In the genomic region with DNA sequence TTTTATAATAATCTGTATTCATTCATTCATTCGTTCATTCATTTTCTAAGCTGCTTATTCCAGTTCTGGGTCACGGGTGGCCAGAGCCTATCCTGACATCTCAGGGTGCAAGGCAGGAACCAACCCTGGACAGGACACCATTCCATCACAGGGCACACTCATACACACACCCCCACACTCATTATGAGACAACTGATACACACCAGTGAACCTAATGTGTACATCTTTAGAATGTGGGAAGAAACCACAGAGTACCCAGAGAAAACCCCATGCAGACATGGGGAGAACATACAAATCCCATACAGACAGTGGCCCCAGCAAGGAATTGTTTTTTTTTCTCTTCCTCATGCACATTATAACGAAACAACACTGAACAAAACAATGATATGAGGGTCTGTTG, we compare ENCODE assay signal across 1 cellular context.
TF ChIP-seq lines count a peak whose summit lies in the region.

No MANE protein-coding gene starts in this region.

TF ChIP-seq in GM12878, 131 proteins besides CTCF, POLR2A, EP300 and RAD21 (continued from another document):
- TF ChIP-seq BHLHE40 (IDR thresholded peaks at IDR 0.05; ENCODE audit: borderline replicate concordance in 1 of 2, low read depth in 2 of 2, low read length in 1 of 2) (no peak), FOXM1 (IDR thresholded peaks at IDR 0.05; ENCODE audit: low read depth, low read length) (no peak), HDAC6 (IDR thresholded peaks at IDR 0.05; ENCODE audit: unreplicated experiment) (no peak), FOS (IDR thresholded peaks at IDR 0.05; ENCODE audit: borderline replicate concordance, extremely low read depth, insufficient read length) (no peak), CREM (IDR thresholded peaks at IDR 0.05; ENCODE audit: low read depth) (no peak), MTA2 (IDR thresholded peaks at IDR 0.05; ENCODE audit: low read depth) (peak; percentile 24; the same call in 1 of the 2 replicates), RUNX3 (IDR thresholded peaks at IDR 0.05; ENCODE audit: low read length) (peak; percentile 90), RAD51 (IDR thresholded peaks at IDR 0.05) (no peak), SRF (IDR thresholded peaks at IDR 0.05; ENCODE audit: low read depth in 2 of 2, low read length in 2 of 2) (no peak), CBX5 (IDR thresholded peaks at IDR 0.05; ENCODE audit: low read depth) (no peak), SPI1 (IDR thresholded peaks at IDR 0.05; ENCODE audit: borderline replicate concordance, insufficient read depth, low read depth, low read length) (no peak), KDM1A (IDR thresholded peaks at IDR 0.05; ENCODE audit: borderline replicate concordance) (no peak), PAX5 (IDR thresholded peaks at IDR 0.05; ENCODE audit: borderline replicate concordance, low read depth, low read length) (peak; percentile 15; the same call in 1 of the 2 replicates), CHD4 (IDR thresholded peaks at IDR 0.05) (no peak), ZBED1 (IDR thresholded peaks at IDR 0.05; ENCODE audit: borderline replicate concordance) (no peak), TARDBP (IDR thresholded peaks at IDR 0.05; ENCODE audit: borderline replicate concordance) (no peak), SP1 (IDR thresholded peaks at IDR 0.05; ENCODE audit: low read depth, low read length) (no peak), IKZF2 (IDR thresholded peaks at IDR 0.05) (peak in 1 of 2 experiments; percentile 15; a peak in 1 of 4 replicates), YBX1 (IDR thresholded peaks at IDR 0.05) (no peak), SMC3 (IDR thresholded peaks at IDR 0.05; ENCODE audit: borderline replicate concordance, low read length) (no peak), CBFB (IDR thresholded peaks at IDR 0.05; ENCODE audit: low read depth) (0 out of 2 replicates have a peak, but pooled peaks have one; percentile 35), BRCA1 (IDR thresholded peaks at IDR 0.05; ENCODE audit: low read depth, low read length) (no peak), RCOR1 (conservative IDR thresholded peaks at IDR 0.05; ENCODE audit: low read depth, low read length) (no peak), CEBPB (IDR thresholded peaks at IDR 0.05; ENCODE audit: borderline replicate concordance in 1 of 2, low read depth in 2 of 2, low read length in 2 of 2) (no peak), ETV6 (conservative IDR thresholded peaks at IDR 0.05 in 1 of 2, IDR thresholded peaks at IDR 0.05 in 1 of 2; ENCODE audit: borderline replicate concordance in 1 of 2, low read depth in 1 of 2) (no peak), JUND (IDR thresholded peaks at IDR 0.05; ENCODE audit: low read depth, low read length) (no peak), EED (IDR thresholded peaks at IDR 0.05; ENCODE audit: low read depth) (peak; percentile 79), SUPT20H (IDR thresholded peaks at IDR 0.05; ENCODE audit: borderline replicate concordance, control insufficient read depth, low read depth, low read length) (no peak), TCF7 (IDR thresholded peaks at IDR 0.05; ENCODE audit: borderline replicate concordance) (no peak)
- TF ChIP-seq, protein P1, sequence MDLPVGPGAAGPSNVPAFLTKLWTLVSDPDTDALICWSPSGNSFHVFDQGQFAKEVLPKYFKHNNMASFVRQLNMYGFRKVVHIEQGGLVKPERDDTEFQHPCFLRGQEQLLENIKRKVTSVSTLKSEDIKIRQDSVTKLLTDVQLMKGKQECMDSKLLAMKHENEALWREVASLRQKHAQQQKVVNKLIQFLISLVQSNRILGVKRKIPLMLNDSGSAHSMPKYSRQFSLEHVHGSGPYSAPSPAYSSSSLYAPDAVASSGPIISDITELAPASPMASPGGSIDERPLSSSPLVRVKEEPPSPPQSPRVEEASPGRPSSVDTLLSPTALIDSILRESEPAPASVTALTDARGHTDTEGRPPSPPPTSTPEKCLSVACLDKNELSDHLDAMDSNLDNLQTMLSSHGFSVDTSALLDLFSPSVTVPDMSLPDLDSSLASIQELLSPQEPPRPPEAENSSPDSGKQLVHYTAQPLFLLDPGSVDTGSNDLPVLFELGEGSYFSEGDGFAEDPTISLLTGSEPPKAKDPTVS (IDR thresholded peaks at IDR 0.05; ENCODE audit: low read depth, low read length), result no peak
- TF ChIP-seq, protein P2, sequence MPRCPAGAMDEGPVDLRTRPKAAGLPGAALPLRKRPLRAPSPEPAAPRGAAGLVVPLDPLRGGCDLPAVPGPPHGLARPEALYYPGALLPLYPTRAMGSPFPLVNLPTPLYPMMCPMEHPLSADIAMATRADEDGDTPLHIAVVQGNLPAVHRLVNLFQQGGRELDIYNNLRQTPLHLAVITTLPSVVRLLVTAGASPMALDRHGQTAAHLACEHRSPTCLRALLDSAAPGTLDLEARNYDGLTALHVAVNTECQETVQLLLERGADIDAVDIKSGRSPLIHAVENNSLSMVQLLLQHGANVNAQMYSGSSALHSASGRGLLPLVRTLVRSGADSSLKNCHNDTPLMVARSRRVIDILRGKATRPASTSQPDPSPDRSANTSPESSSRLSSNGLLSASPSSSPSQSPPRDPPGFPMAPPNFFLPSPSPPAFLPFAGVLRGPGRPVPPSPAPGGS (IDR thresholded peaks at IDR 0.05; ENCODE audit: borderline replicate concordance, insufficient read depth, low read depth, low read length, poor library complexity, severe bottlenecking), result peak; percentile 61
- TF ChIP-seq, protein P3, sequence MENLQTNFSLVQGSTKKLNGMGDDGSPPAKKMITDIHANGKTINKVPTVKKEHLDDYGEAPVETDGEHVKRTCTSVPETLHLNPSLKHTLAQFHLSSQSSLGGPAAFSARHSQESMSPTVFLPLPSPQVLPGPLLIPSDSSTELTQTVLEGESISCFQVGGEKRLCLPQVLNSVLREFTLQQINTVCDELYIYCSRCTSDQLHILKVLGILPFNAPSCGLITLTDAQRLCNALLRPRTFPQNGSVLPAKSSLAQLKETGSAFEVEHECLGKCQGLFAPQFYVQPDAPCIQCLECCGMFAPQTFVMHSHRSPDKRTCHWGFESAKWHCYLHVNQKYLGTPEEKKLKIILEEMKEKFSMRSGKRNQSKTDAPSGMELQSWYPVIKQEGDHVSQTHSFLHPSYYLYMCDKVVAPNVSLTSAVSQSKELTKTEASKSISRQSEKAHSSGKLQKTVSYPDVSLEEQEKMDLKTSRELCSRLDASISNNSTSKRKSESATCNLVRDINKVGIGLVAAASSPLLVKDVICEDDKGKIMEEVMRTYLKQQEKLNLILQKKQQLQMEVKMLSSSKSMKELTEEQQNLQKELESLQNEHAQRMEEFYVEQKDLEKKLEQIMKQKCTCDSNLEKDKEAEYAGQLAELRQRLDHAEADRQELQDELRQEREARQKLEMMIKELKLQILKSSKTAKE (IDR thresholded peaks at IDR 0.05; ENCODE audit: low read depth, poor library complexity, severe bottlenecking), result no peak
